8 cellular contexts compared by ENCODE assay signal in genomic region chr1:204408602-204409001, GRCh38. TPM values are rescaled to one million over a fixed set of nuclear protein-coding genes. Genes with fewer than 3 reads are reported as not detected.
A peak's percentile ranks its signal among the peaks of the same experiment; 100 is the strongest.
DNase-seq lines count a peak whose midpoint lies in the region; ATAC-seq and TF ChIP-seq lines count a peak whose summit lies in the region.

No MANE protein-coding gene starts in this region.

- peak overlapping the region; percentile 58 for H3K27ac Mint-ChIP-seq in mesothelial cell of epicardium

- peaks cover 4% of the 10 kb centered on the region for H3K36me3 Mint-ChIP-seq in mesothelial cell of epicardium

- no peaks in the 10 kb centered on the region for H3K27me3 ChIP-seq in heart right ventricle
- H3K27me3 ChIP-seq in breast epithelium = no peaks in the 10 kb centered on the region
- H3K27me3 ChIP-seq in uterus = no peaks in the 10 kb centered on the region

- H3K4me3 ChIP-seq in heart right ventricle (peak overlapping the region; percentile 65 to 97 (median 86)), breast epithelium (peak overlapping the region; percentile 95 to 99 (median 95)), uterus (peak overlapping the region; percentile 64 to 83)

- H3K9me3 ChIP-seq in heart right ventricle (no peaks in the 10 kb centered on the region), breast epithelium (no peaks in the 10 kb centered on the region), uterus (no peaks in the 10 kb centered on the region)

- H3K27me3 Mint-ChIP-seq in mesothelial cell of epicardium (ENCODE audit: low read depth) = no peaks in the 10 kb centered on the region

- peaks cover 0 to 48% (median 36%) of the 10 kb centered on the region in 9 donors for H3K4me1 ChIP-seq in heart right ventricle
- no peaks in the 10 kb centered on the region for H3K4me1 ChIP-seq in breast epithelium
- H3K4me1 ChIP-seq in uterus = no peaks in the 10 kb centered on the region

- H3K4me1 Mint-ChIP-seq in mesothelial cell of epicardium = peaks cover 38% of the 10 kb centered on the region

- H3K36me3 ChIP-seq in heart right ventricle (peaks cover 0 to 42% (median 21%) of the 10 kb centered on the region in 9 donors), breast epithelium (peaks cover 5% of the 10 kb centered on the region), uterus (no peaks in the 10 kb centered on the region)

- DNase-seq in heart right ventricle (no peak), Right ventricle myocardium superior (no peak), breast epithelium (ENCODE audit: low spot score in 2 of 2) (no peak), mesothelial cell of epicardium (ENCODE audit: low spot score in 2 of 2, unreplicated experiment in 2 of 2) (no peak), uterus (no peak), T1000 (lab: John Stamatoyannopoulos, UW) (no peak), COLO829 (ENCODE audit: low spot score) (no peak)

- ATAC-seq in heart right ventricle (no peak), Right ventricle myocardium superior (ENCODE audit: poor library complexity) (no peak), HG03280 (IDR thresholded peaks at IDR 0.05; ENCODE audit: unreplicated experiment) (no peak)

- H3K4me3 Mint-ChIP-seq in mesothelial cell of epicardium = peak overlapping the region; percentile 100

- intact Hi-C loops in heart right ventricle (cut with DNase I) = no loop called here
- intact Hi-C loops in Right ventricle myocardium superior (cut with DNase I) = no loop called here
- intact Hi-C loops in breast epithelium (cut with DNase I; ENCODE audit: low total_unique reads) = no loop called here
- intact Hi-C loops in uterus (cut with DNase I; ENCODE audit: low total_unique reads) = no loop called here

- peak overlapping the region in 8 of 10 donors; percentile 14 to 100 (median 98) for H3K27ac ChIP-seq in heart right ventricle
- peak overlapping the region in 1 of 2 donors; percentile 100 for H3K27ac ChIP-seq in breast epithelium
- H3K27ac ChIP-seq in uterus = peak overlapping the region; percentile 11 to 96

- TF ChIP-seq POLR2A in breast epithelium (IDR thresholded peaks at IDR 0.05) (no peak), uterus (IDR thresholded peaks at IDR 0.05) (no peak)

- WGBS in heart right ventricle, 2 donors = 2 to 7% methylated on average over 1 of the region's 1 CpG

- no peaks in the 10 kb centered on the region for H3K9me3 Mint-ChIP-seq in mesothelial cell of epicardium

- TF ChIP-seq CTCF in heart right ventricle (IDR thresholded peaks at IDR 0.05) = no peak
- TF ChIP-seq CTCF in breast epithelium (IDR thresholded peaks at IDR 0.05) = no peak
- TF ChIP-seq CTCF in mesothelial cell of epicardium (IDR thresholded peaks at IDR 0.05; ENCODE audit: unreplicated experiment) = no peak
- no peak for TF ChIP-seq CTCF in uterus (IDR thresholded peaks at IDR 0.05)

RNA-seq across cellular contexts. Expression of gene PPP1R15B, which starts 3.0 kb away (rescaled TPM):
- total RNA-seq in heart right ventricle (10 to 100 TPM; 18.1 to 47.3 (median 22.5) TPM), Right ventricle myocardium superior (19.7 TPM), breast epithelium (10 to 100 TPM; 47.5 to 91.6 (median 53.3) TPM), mesothelial cell of epicardium (56.2 to 57.5 TPM (median 57.5 TPM) in 3 replicates), uterus (10 to 100 TPM; 20.5 to 58.9 (median 46.4) TPM)
- polyA plus RNA-seq in heart right ventricle = 10 to 100 TPM in 1 of 2 donors, 1 to 10 TPM in 1; 8.4 to 13.0 TPM

RNA-seq across cellular contexts. Expression of gene PLEKHA6, which starts 48.9 kb away (rescaled TPM):
- total RNA-seq in heart right ventricle (10 to 100 TPM in 9 of 10 donors, 1 to 10 TPM in 1; 4.8 to 34.9 (median 19.2) TPM), Right ventricle myocardium superior (20.0 TPM), breast epithelium (10 to 100 TPM in 2 of 3 donors, 1 to 10 TPM in 1; 1.4 to 34.0 (median 17.7) TPM), mesothelial cell of epicardium (29.7 to 34.0 TPM (median 32.2 TPM) in 3 replicates), uterus (10 to 100 TPM in 1 of 4 donors, 1 to 10 TPM in 3; 5.9 to 13.6 (median 8.4) TPM)
- 10 to 100 TPM in 1 of 2 donors, 1 to 10 TPM in 1; 3.3 to 18.2 TPM for polyA plus RNA-seq in heart right ventricle
